8 cellular contexts compared by ENCODE assay signal in the genomic region with DNA sequence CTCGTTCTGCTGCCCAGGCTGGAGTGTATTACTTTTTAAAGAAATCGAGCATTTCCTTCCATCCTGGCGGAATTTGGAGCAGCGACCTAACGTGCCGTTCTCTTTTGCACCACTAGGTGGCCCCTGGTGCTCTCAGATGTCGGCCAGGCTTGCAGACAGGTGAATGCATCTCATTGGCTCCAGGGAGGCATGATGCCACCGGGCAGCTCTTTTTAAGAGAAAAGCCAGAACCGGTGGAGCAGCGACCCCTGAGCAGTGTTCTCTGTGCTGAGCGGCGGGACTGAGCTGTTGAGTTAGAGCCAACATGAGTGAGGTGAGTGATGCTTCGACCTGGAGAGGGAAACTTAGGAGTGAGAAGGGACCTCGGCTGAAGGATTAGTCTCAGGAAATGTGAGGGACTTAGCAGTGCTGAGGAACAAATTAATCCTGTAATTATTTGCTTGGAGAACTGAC. TPM values are rescaled to one million over a fixed set of nuclear protein-coding genes. Genes with fewer than 3 reads are reported as not detected.
DNase-seq lines count a peak whose midpoint lies in the region; ATAC-seq, FAIRE-seq and TF ChIP-seq lines count a peak whose summit lies in the region.

A gene (plus strand): TSS at position 241 of the 453 bp plus-strand sequence. CDS start 64 bp downstream, at position 305.

- TF ChIP-seq POLR2A in A549 (IDR thresholded peaks at IDR 0.05; ENCODE audit: low read length), result no peak

- POLR2A ChIA-PET in A549 (lab: Yijun Ruan, JAX), result no interaction called here

- no peaks in the 10 kb centered on the region for H3K9me3 Mint-ChIP-seq in activated CD4-positive, alpha-beta T cell treated with anti-CD3 and anti-CD28 coated beads, Interleukin-2, amount 10 ng/mL, durations not matched to agents 24 days and 14 days

- peaks cover 2% of the 10 kb centered on the region for H3K27me3 Mint-ChIP-seq in activated CD4-positive, alpha-beta T cell treated with anti-CD3 and anti-CD28 coated beads, Interleukin-2, amount 10 ng/mL, durations not matched to agents 24 days and 14 days

- no peak for TF ChIP-seq EP300 in A549 (IDR thresholded peaks at IDR 0.05)

- H3K27ac ChIP-seq in A549, result no peak within 1 kb of the TSS

- H3K4me3 Mint-ChIP-seq in activated CD4-positive, alpha-beta T cell treated with anti-CD3 and anti-CD28 coated beads, Interleukin-2, amount 10 ng/mL, durations not matched to agents 24 days and 14 days, result no peak within 1 kb of the TSS

- DNase-seq in A549 (ENCODE audit: low read depth in 1 of 2, low spot score in 1 of 2), result peak; percentile 13 to 36
- DNase-seq in NCI-H1694 (lab: John Stamatoyannopoulos, UW), result peak; percentile 89
- DNase-seq in activated CD4-positive, alpha-beta T cell treated with anti-CD3 and anti-CD28 coated beads, Interleukin-2, amount 10 ng/mL, durations not matched to agents 24 days and 14 days, result peak; percentile 77
- no peak for DNase-seq in fibroblast of villous mesenchyme (ENCODE audit: low read depth)
- DNase-seq in occipital lobe (lab: John Stamatoyannopoulos, UW), result peak; percentile 57

- peak; percentile 30 to 79; a peak in 4 of 6 replicates for ATAC-seq in A549
- no peak for ATAC-seq in HG02759 (IDR thresholded peaks at IDR 0.05; ENCODE audit: unreplicated experiment)
- ATAC-seq in GM21737 (IDR thresholded peaks at IDR 0.05; ENCODE audit: unreplicated experiment), result no peak

- H3K4me3 ChIP-seq in A549, result no peak within 1 kb of the TSS
- H3K4me3 ChIP-seq in fibroblast of villous mesenchyme (ENCODE audit: low read depth, low read length), result no peak within 1 kb of the TSS

- FAIRE-seq in A549 (lab: Jason Lieb, UNC), result no peak

- CTCF ChIA-PET in A549 (lab: Yijun Ruan, JAX), result interaction anchor here (0.6 to 4.2 kb wide), 32 partner anchors 10 to 1248 kb away, joined by 3 to 23 read pairs (median 3); no protein-coding TSS in a partner anchor

- H3K4me1 ChIP-seq in A549, result no peaks in the 10 kb centered on the region

- 1% methylated on average over 10 of the region's 14 CpGs for WGBS in A549 (ENCODE audit: missing lambda C conversion rate)

- TF ChIP-seq CTCF in A549 (IDR thresholded peaks at IDR 0.05), result peak; percentile 48
- TF ChIP-seq CTCF in GM12872 (IDR thresholded peaks at IDR 0.05; ENCODE audit: insufficient read depth, low read depth, low read length), result peak; percentile 79
- peak; percentile 53 for TF ChIP-seq CTCF in fibroblast of villous mesenchyme (IDR thresholded peaks at IDR 0.05; ENCODE audit: insufficient read depth, low read depth, low read length)

- no peak within 1 kb of the TSS for H3K27ac Mint-ChIP-seq in activated CD4-positive, alpha-beta T cell treated with anti-CD3 and anti-CD28 coated beads, Interleukin-2, amount 10 ng/mL, durations not matched to agents 24 days and 14 days

- no peaks in the 10 kb centered on the region for H3K36me3 Mint-ChIP-seq in activated CD4-positive, alpha-beta T cell treated with anti-CD3 and anti-CD28 coated beads, Interleukin-2, amount 10 ng/mL, durations not matched to agents 24 days and 14 days (ENCODE audit: low read depth)

- no peaks in the 10 kb centered on the region for H3K9me3 ChIP-seq in A549

- TF ChIP-seq RAD21 in A549 (conservative IDR thresholded peaks at IDR 0.05 in 1 of 2, IDR thresholded peaks at IDR 0.05 in 1 of 2), result peak; percentile 48 to 63; a peak in 4 of 5 replicates

- intact Hi-C loops in activated CD4-positive, alpha-beta T cell treated with anti-CD3 and anti-CD28 coated beads, Interleukin-2, amount 10 ng/mL, durations not matched to agents 24 days and 14 days (cut with micrococcal nuclease), result no loop called here

- peaks cover 2% of the 10 kb centered on the region for H3K4me1 Mint-ChIP-seq in activated CD4-positive, alpha-beta T cell treated with anti-CD3 and anti-CD28 coated beads, Interleukin-2, amount 10 ng/mL, durations not matched to agents 24 days and 14 days

- H3K4me2 ChIP-seq in A549, result no peak within 1 kb of the TSS

TF ChIP-seq in A549, 52 proteins besides CTCF, POLR2A, EP300 and RAD21:
- TF ChIP-seq SMC3 (IDR thresholded peaks at IDR 0.05) (peak; percentile 44; the same call in 2 of the 3 replicates), MYC (IDR thresholded peaks at IDR 0.05; ENCODE audit: borderline replicate concordance, low read length) (no peak)

RNA-seq across cellular contexts. Expression of the gene that starts here (rescaled TPM):
- polyA plus RNA-seq in A549 (2011; rRNA removed) (not detected in 2 replicates), A549 (2017; fragmentation: RNase III; extraction: RNeasy Plus Mini Kit Qiagen cat#74134 plus additional on column Dnase treatment) (not detected in 3 replicates)
- polyA plus RNA-seq in A549 (2012; cell fraction: cytosol; rRNA removed), result not detected in 2 replicates
- polyA plus RNA-seq in A549 (2012; cell fraction: nucleus; rRNA removed), result not detected in 2 replicates
- not detected in 2 replicates for polyA minus RNA-seq in A549 (2011; rRNA and poly(A)+ RNA removed)
- total RNA-seq in activated CD4-positive, alpha-beta T cell treated with anti-CD3 and anti-CD28 coated beads, Interleukin-2, amount 10 ng/mL, durations not matched to agents 24 days and 14 days, result not detected in 2 replicates
- total RNA-seq in fibroblast of villous mesenchyme (not detected in 2 replicates), occipital lobe (1.6 TPM)

Comparison
In these comparisons a context has a peak if more than half of its experiments do, and no peak if none do; other contexts are left out.
1. Peak in DNase-seq and ATAC-seq in A549; RNA of the gene not detected or under 1 TPM.
2. Peak in DNase-seq in activated CD4-positive, alpha-beta T cell treated with anti-CD3 and anti-CD28 coated beads, Interleukin-2, amount 10 ng/mL, durations not matched to agents 24 days and 14 days; RNA of the gene not detected or under 1 TPM.